In genomic region chr3:106276755-106277612, GRCh38 we compare ENCODE assay signal across 23 cellular contexts.
A peak's percentile ranks its signal among the peaks of the same experiment; 100 is the strongest.
DNase-seq lines count a peak whose midpoint lies in the region; ATAC-seq and TF ChIP-seq lines count a peak whose summit lies in the region.
"Had no signal": no experiment of that assay in that cellular context is flagged by ENCODE, and none has a peak within 500 bp of the region (broad histone marks: within the 10 kb centered on the region; RNA-seq: fewer than 3 reads in every experiment).

No MANE protein-coding gene starts in this region.

- no peaks in the 10 kb centered on the region for H3K27me3 Mint-ChIP-seq in Calu3 (ENCODE audit: unreplicated experiment)
- H3K27me3 Mint-ChIP-seq in T-helper 2 cell treated with Interferon-gamma antibody and Interleukin-4, amounts not matched to agents 5 μg/mL and 100 μg/mL, for 36 hours (ENCODE audit: low read depth), result no peaks in the 10 kb centered on the region
- H3K27me3 Mint-ChIP-seq: activated CD4-positive, alpha-beta memory T cell treated with anti-CD3 and anti-CD28 coated beads, Interleukin-2, amount 10 ng/mL, durations not matched to agents 7 days and 5 days; activated naive CD8-positive, alpha-beta T cell treated with anti-CD3 and anti-CD28 coated beads, Interleukin-2, amount 10 ng/mL, durations not matched to agents 7 days and 5 days; CD4-positive, alpha-beta T cell had no signal

- no peak overlapping the region for H3K9ac ChIP-seq in SK-N-SH
- H3K9ac ChIP-seq: parathyroid adenoma had no signal

- no peak for TF ChIP-seq POLR2A in stomach (IDR thresholded peaks at IDR 0.05)

- ATAC-seq in SK-N-SH treated with all-trans-retinoic acid at 6 μM for 48 hours, result no peak
- ATAC-seq in GM18511 (IDR thresholded peaks at IDR 0.05; ENCODE audit: unreplicated experiment), result no peak
- ATAC-seq: lower lobe of right lung had no signal

- TF ChIP-seq EP300 in SK-N-SH (IDR thresholded peaks at IDR 0.05; ENCODE audit: borderline replicate concordance in 1 of 2, low read depth in 1 of 2, low read length in 1 of 2), result no peak
- TF ChIP-seq EP300 in stomach (IDR thresholded peaks at IDR 0.05), result no peak

- H3K4me1 Mint-ChIP-seq in Calu3 (ENCODE audit: low read depth, unreplicated experiment), result peaks cover 22% of the 10 kb centered on the region
- peaks cover 18% of the 10 kb centered on the region for H3K4me1 Mint-ChIP-seq in T-helper 2 cell treated with Interferon-gamma antibody and Interleukin-4, amounts not matched to agents 5 μg/mL and 100 μg/mL, for 36 hours (ENCODE audit: low read depth)

- H3K27ac Mint-ChIP-seq in Calu3 (ENCODE audit: unreplicated experiment), result peak overlapping the region; percentile 13
- H3K27ac Mint-ChIP-seq in T-helper 2 cell treated with Interferon-gamma antibody and Interleukin-4, amounts not matched to agents 5 μg/mL and 100 μg/mL, for 36 hours, result peak overlapping the region; percentile 8
- H3K27ac Mint-ChIP-seq: activated B cell treated with CpG ODN at 0.5 μM for 24 hours; activated CD4-positive, alpha-beta memory T cell treated with anti-CD3 and anti-CD28 coated beads, Interleukin-2, amount 10 ng/mL, durations not matched to agents 7 days and 5 days; activated naive CD8-positive, alpha-beta T cell treated with anti-CD3 and anti-CD28 coated beads, Interleukin-2, amount 10 ng/mL, durations not matched to agents 7 days and 5 days; CD4-positive, alpha-beta T cell had no signal

- H3K4me3 ChIP-seq in SK-N-SH (ENCODE audit: low read depth in 2 of 2, low read length in 1 of 2) (no peak overlapping the region), stomach (no peak overlapping the region)
- H3K4me3 ChIP-seq: ascending aorta, hepatocyte, lower lobe of right lung, thyroid gland had no signal

- H3K4me3 Mint-ChIP-seq in Calu3 (ENCODE audit: low read depth, unreplicated experiment), result no peak overlapping the region
- H3K4me3 Mint-ChIP-seq in T-helper 2 cell treated with Interferon-gamma antibody and Interleukin-4, amounts not matched to agents 5 μg/mL and 100 μg/mL, for 36 hours, result no peak overlapping the region
- H3K4me3 Mint-ChIP-seq: activated B cell treated with CpG ODN at 0.5 μM for 24 hours; activated CD4-positive, alpha-beta memory T cell treated with anti-CD3 and anti-CD28 coated beads, Interleukin-2, amount 10 ng/mL, durations not matched to agents 7 days and 5 days; activated naive CD8-positive, alpha-beta T cell treated with anti-CD3 and anti-CD28 coated beads, Interleukin-2, amount 10 ng/mL, durations not matched to agents 7 days and 5 days; CD4-positive, alpha-beta T cell had no signal

- no peak for TF ChIP-seq RAD21 in SK-N-SH (IDR thresholded peaks at IDR 0.05; ENCODE audit: low read length)

- H3K36me3 Mint-ChIP-seq in Calu3 (ENCODE audit: insufficient read depth, unreplicated experiment), result no peaks in the 10 kb centered on the region
- H3K36me3 Mint-ChIP-seq in T-helper 2 cell treated with Interferon-gamma antibody and Interleukin-4, amounts not matched to agents 5 μg/mL and 100 μg/mL, for 36 hours (ENCODE audit: low read depth), result peaks cover 14% of the 10 kb centered on the region

- no TSS peak for BruUV-seq in Calu3 (replicated peaks; lab: Mats Ljungman, UMichigan)

- no peak for DNase-seq in SK-N-SH
- DNase-seq in Calu3, result no peak
- DNase-seq in T-helper 2 cell treated with Interferon-gamma antibody and Interleukin-4, amounts not matched to agents 5 μg/mL and 100 μg/mL, for 36 hours (ENCODE audit: low spot score), result no peak
- peak; percentile 27 for DNase-seq in myocyte (ENCODE audit: low read depth)
- DNase-seq in SK-N-DZ (ENCODE audit: low spot score), result no peak
- no peak for DNase-seq in stomach
- DNase-seq: activated B cell treated with CpG ODN at 0.5 μM for 24 hours; activated CD4-positive, alpha-beta memory T cell treated with anti-CD3 and anti-CD28 coated beads, Interleukin-2, amount 10 ng/mL, durations not matched to agents 7 days and 5 days; activated CD8-positive, alpha-beta memory T cell treated with anti-CD3 and anti-CD28 coated beads, Interleukin-2, amount 50 U/mL, for 4 hours; activated naive CD8-positive, alpha-beta T cell treated with anti-CD3 and anti-CD28 coated beads, Interleukin-2, amount 10 ng/mL, durations not matched to agents 7 days and 5 days; CD4-positive, alpha-beta T cell; IMR-90; lower lobe of right lung; NCI-H1092; NCI-H2029; NCI-H524 treated with DMSO at 0.1 percent for 48 hours; small intestine; thyroid gland had no signal

- TF ChIP-seq CTCF in SK-N-SH (IDR thresholded peaks at IDR 0.05), result no peak
- no peak for TF ChIP-seq CTCF in Calu3 (IDR thresholded peaks at IDR 0.05; ENCODE audit: unreplicated experiment)
- no peak for TF ChIP-seq CTCF in stomach (IDR thresholded peaks at IDR 0.05)

- POLR2A ChIA-PET in SK-N-SH (lab: Yijun Ruan, JAX), result no interaction called here

- H3F3A ChIP-seq in SK-N-SH (replicated peaks; ENCODE audit: insufficient read depth), result no peaks in the 10 kb centered on the region

- H4K20me1 ChIP-seq in SK-N-SH (ENCODE audit: insufficient read depth), result no peaks in the 10 kb centered on the region

- intact Hi-C loops in Calu3 (cut with micrococcal nuclease; ENCODE audit: unreplicated experiment) (no loop called here), stomach (cut with DNase I; ENCODE audit: low total_unique reads) (no loop called here)

- H3K4me1 ChIP-seq in SK-N-SH (ENCODE audit: control insufficient read depth in 1 of 2, insufficient read depth in 2 of 2, low read depth in 1 of 2, low read length in 1 of 2) (peaks cover 0 to 7% of the 10 kb centered on the region in 2 experiments; a peak in 2 of 4 replicates), stomach (no peaks in the 10 kb centered on the region)
- H3K4me1 ChIP-seq: ascending aorta, lower lobe of right lung, parathyroid adenoma, thyroid gland had no signal

- H3K27me3 ChIP-seq in SK-N-SH (ENCODE audit: insufficient read depth), result no peaks in the 10 kb centered on the region
- H3K27me3 ChIP-seq in stomach, result no peaks in the 10 kb centered on the region
- H3K27me3 ChIP-seq: ascending aorta, hepatocyte, thyroid gland had no signal

- H2AFZ ChIP-seq in SK-N-SH (ENCODE audit: low read depth), result peak overlapping the region; percentile 59; the same call in 1 of the 2 replicates
- H2AFZ ChIP-seq: hepatocyte, parathyroid adenoma had no signal

- H3K9me3 ChIP-seq in SK-N-SH (no peaks in the 10 kb centered on the region), stomach (no peaks in the 10 kb centered on the region)
- H3K9me3 ChIP-seq: ascending aorta, lower lobe of right lung, thyroid gland had no signal

- CTCF ChIA-PET in SK-N-SH (lab: Yijun Ruan, JAX), result no interaction called here
- CTCF ChIA-PET in Calu3 (lab: Charles Lee), result no interaction called here

- H3K27ac ChIP-seq in SK-N-SH (ENCODE audit: low read depth in 2 of 2, low read length in 1 of 2) (no peak overlapping the region), stomach (no peak overlapping the region)
- H3K27ac ChIP-seq: ascending aorta, hepatocyte, lower lobe of right lung, parathyroid adenoma, thyroid gland had no signal

- H3K9me2 ChIP-seq in SK-N-SH, result no peaks in the 10 kb centered on the region; the same call in 1 of the 2 replicates

- 78% methylated on average over 6 of the region's 6 CpGs for WGBS in SK-N-SH (ENCODE audit: low lambda C conversion rate)
- 74 to 80% (median 76%) methylated on average over 6 of the region's 6 CpGs for WGBS in stomach, 5 donors

- no peak overlapping the region for H3K4me2 ChIP-seq in SK-N-SH
- H3K4me2 ChIP-seq: hepatocyte had no signal

- H3K79me2 ChIP-seq in SK-N-SH (ENCODE audit: insufficient read depth), result no peaks in the 10 kb centered on the region
- H3K79me2 ChIP-seq: hepatocyte, parathyroid adenoma had no signal

- H3K36me3 ChIP-seq in SK-N-SH (replicated peaks in 1 of 2; ENCODE audit: control insufficient read depth in 1 of 2, insufficient read depth in 2 of 2, low read length in 1 of 2) (no peaks in the 10 kb centered on the region), stomach (no peaks in the 10 kb centered on the region)
- H3K36me3 ChIP-seq: ascending aorta, lower lobe of right lung, thyroid gland had no signal

- H3K9me3 Mint-ChIP-seq in Calu3 (ENCODE audit: low read depth, unreplicated experiment), result no peaks in the 10 kb centered on the region
- H3K9me3 Mint-ChIP-seq in T-helper 2 cell treated with Interferon-gamma antibody and Interleukin-4, amounts not matched to agents 5 μg/mL and 100 μg/mL, for 36 hours, result peaks cover 37% of the 10 kb centered on the region
- H3K9me3 Mint-ChIP-seq: CD4-positive, alpha-beta T cell had no signal

TF ChIP-seq in SK-N-SH, 30 proteins besides CTCF, POLR2A, EP300 and RAD21 (continues in another document):
- TF ChIP-seq CHD2 (IDR thresholded peaks at IDR 0.05; ENCODE audit: low read length, partially characterized antibody) (no peak), NRF1 (IDR thresholded peaks at IDR 0.05; ENCODE audit: low read depth, low read length) (no peak), FOSL2 (IDR thresholded peaks at IDR 0.05; ENCODE audit: borderline replicate concordance, low read depth) (no peak), TAF1 (IDR thresholded peaks at IDR 0.05; ENCODE audit: borderline replicate concordance, low read depth, low read length) (no peak), RXRA (IDR thresholded peaks at IDR 0.05; ENCODE audit: borderline replicate concordance, low read depth) (no peak), ELF1 (IDR thresholded peaks at IDR 0.05) (no peak), MXI1 (IDR thresholded peaks at IDR 0.05; ENCODE audit: low read depth, low read length) (no peak), MEF2A (IDR thresholded peaks at IDR 0.05; ENCODE audit: borderline replicate concordance, low read depth) (no peak), TEAD4 (IDR thresholded peaks at IDR 0.05; ENCODE audit: borderline replicate concordance, insufficient read depth) (no peak), EZH2phosphoT487 (IDR thresholded peaks at IDR 0.05; ENCODE audit: borderline replicate concordance, low read depth) (no peak), GATA2 (CRISPR knock-in tag; IDR thresholded peaks at IDR 0.05) (no peak)

TF ChIP-seq in SK-N-SH treated with all-trans-retinoic acid at 6 μM for 48 hours, 23 proteins besides CTCF, POLR2A, EP300 and RAD21 (continues in another document):
- TF ChIP-seq SNAI2 (CRISPR knock-in tag; IDR thresholded peaks at IDR 0.05), result no peak
- no peak for TF ChIP-seq ZFP30 (CRISPR knock-in tag; IDR thresholded peaks at IDR 0.05)
- no peak for TF ChIP-seq GLIS3 (CRISPR knock-in tag; IDR thresholded peaks at IDR 0.05)
- no peak for TF ChIP-seq BACH2 (CRISPR knock-in tag; IDR thresholded peaks at IDR 0.05; ENCODE audit: borderline replicate concordance)
- TF ChIP-seq CREB5 (CRISPR knock-in tag; IDR thresholded peaks at IDR 0.05; ENCODE audit: low read depth), result no peak
- no peak for TF ChIP-seq ISL1 (CRISPR knock-in tag; IDR thresholded peaks at IDR 0.05)
